20 cellular contexts compared by ENCODE assay signal in the genomic region with DNA sequence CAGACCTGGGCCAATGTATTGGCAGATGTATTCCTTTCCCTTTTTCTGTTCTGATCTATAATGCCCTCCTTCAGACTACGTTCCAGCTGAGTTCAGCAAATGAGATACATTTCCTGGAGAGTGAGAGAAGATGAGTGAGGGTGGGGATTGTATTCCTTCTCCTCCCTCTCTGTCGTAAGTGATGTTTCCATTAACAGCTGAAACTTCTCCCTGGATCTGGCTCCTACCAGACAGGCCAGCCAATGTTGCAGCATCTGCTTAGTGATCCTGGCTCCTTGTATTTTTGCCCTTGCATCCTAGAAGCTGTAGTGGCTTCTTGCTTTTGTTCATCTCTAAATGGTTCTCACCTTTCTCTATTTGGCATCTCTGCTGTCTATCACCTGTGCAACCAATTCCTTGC.
"Had no signal": no experiment of that assay in that cellular context is flagged by ENCODE, and none has a peak within 500 bp of the region (broad histone marks: within the 10 kb centered on the region; RNA-seq: fewer than 3 reads in every experiment).

No MANE protein-coding gene starts in this region.

- H3K4me1 ChIP-seq: left ventricle myocardium inferior, right atrium auricular region, sigmoid colon, testis, transverse colon had no signal

- H3K9me3 ChIP-seq: neutrophil, right atrium auricular region, sigmoid colon, testis, transverse colon had no signal

- H3K36me3 ChIP-seq: left ventricle myocardium inferior, neutrophil, right atrium auricular region, sigmoid colon, transverse colon had no signal

- DNase-seq: cortex of kidney; dorsolateral prefrontal cortex; effector CD8-positive, alpha-beta T cell; glutamatergic neuron; islet precursor cell; left ventricle myocardium inferior; mesendoderm; naive thymus-derived CD4-positive, alpha-beta T cell; sigmoid colon; stimulated activated CD4-positive, alpha-beta T cell treated with anti-CD3 and anti-CD28 coated beads, Interleukin-2, amount 100 ng/mL, for 24 hours; stimulated activated CD4-positive, alpha-beta T cell treated with anti-CD3 and anti-CD28 coated beads, Interleukin-4, amount 100 ng/mL, for 4 hours; stimulated activated naive B cell treated with anti-CD40 and anti-IgM and Interleukin-4, amounts not matched to agents 10 μg/mL and 1 μg/mL and 100 μg/mL, for 72 hours; stimulated activated naive CD8-positive, alpha-beta T cell treated with anti-CD3 and anti-CD28 coated beads, Interleukin-15, amount 100 ng/mL, for 72 hours; testis; transverse colon had no signal

- H3K4me3 ChIP-seq: dorsolateral prefrontal cortex, left ventricle myocardium inferior, lung, right atrium auricular region, sigmoid colon, skin epidermis, testis, transverse colon had no signal

- H3K27me3 ChIP-seq: dorsolateral prefrontal cortex, neutrophil, right atrium auricular region, sigmoid colon, testis, transverse colon had no signal

- H3K27ac ChIP-seq: dorsolateral prefrontal cortex, left ventricle myocardium inferior, neutrophil, right atrium auricular region, sigmoid colon, skin epidermis, testis, transverse colon had no signal

- ATAC-seq: esophagus mucosa; naive thymus-derived CD4-positive, alpha-beta T cell; stimulated activated naive B cell treated with anti-CD40 and anti-IgM and Interleukin-4, amounts not matched to agents 10 μg/mL and 1 μg/mL and 100 μg/mL, for 72 hours; stimulated activated naive CD8-positive, alpha-beta T cell treated with anti-CD3 and anti-CD28 coated beads, Interleukin-15, amount 100 ng/mL, for 72 hours had no signal
